8 cellular contexts compared by ENCODE assay signal in the genomic region with DNA sequence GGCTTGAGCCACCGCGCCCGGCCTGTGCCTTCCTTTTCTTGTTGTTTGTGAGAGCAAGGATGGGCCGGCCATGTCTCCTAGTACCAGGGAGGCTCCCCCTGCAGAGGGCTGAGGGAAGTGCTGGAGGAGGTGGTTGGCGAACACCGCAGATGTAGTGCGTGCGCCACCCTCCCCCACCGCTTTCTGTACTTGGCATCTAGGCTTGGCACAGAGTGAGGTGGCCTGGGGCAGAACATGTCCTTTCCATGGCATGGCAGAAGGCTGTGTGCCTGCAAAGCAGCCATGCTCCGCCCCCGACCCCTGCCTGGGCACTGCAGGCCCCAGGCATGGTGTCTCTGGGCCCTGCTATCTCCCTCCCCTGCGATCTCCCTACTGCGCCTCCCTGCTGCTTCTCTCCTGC. TPM values are rescaled to one million over a fixed set of nuclear protein-coding genes. Genes with fewer than 3 reads are reported as not detected.
DNase-seq lines count a peak whose midpoint lies in the region; ATAC-seq, FAIRE-seq and TF ChIP-seq lines count a peak whose summit lies in the region.

No MANE protein-coding gene starts in this region.

- H3K36me3 ChIP-seq in GM12878 (ENCODE audit: control insufficient read depth in 2 of 2, insufficient read depth in 2 of 2, low read length in 1 of 2) (no peaks in the 10 kb centered on the region), Peyer's patch (no peaks in the 10 kb centered on the region)

- no peak for TF ChIP-seq EP300 in GM12878 (IDR thresholded peaks at IDR 0.05; ENCODE audit: borderline replicate concordance in 1 of 2, control insufficient read depth in 1 of 2, low read depth in 2 of 2, low read length in 2 of 2)

- H3K4me1 ChIP-seq in GM12878 (ENCODE audit: control insufficient read depth, insufficient read depth, low read length): no peaks in the 10 kb centered on the region
- H3K4me1 ChIP-seq in Peyer's patch: no peaks in the 10 kb centered on the region

- H3K4me2 ChIP-seq in GM12878 (ENCODE audit: control insufficient read depth, insufficient read depth): no peak overlapping the region

- H4K20me1 ChIP-seq in GM12878 (ENCODE audit: control insufficient read depth, insufficient read depth): no peaks in the 10 kb centered on the region

- TF ChIP-seq POLR2A in GM12878 (IDR thresholded peaks at IDR 0.05; ENCODE audit: low read depth, low read length) (no peak), Peyer's patch (IDR thresholded peaks at IDR 0.05) (no peak)

- RAD21 ChIA-PET in GM12878 (lab: Charles Lee; ENCODE audit: unreplicated experiment): no interaction called here

- H2AFZ ChIP-seq in GM12878 (ENCODE audit: control insufficient read depth, low read depth, low read length): no peak overlapping the region

- SMC1A ChIA-PET in GM12878 (lab: Charles Lee; ENCODE audit: uncharacterized antibody, unreplicated experiment): no interaction called here

- peak; percentile 27; the same call in 1 of the 3 replicates for ATAC-seq in GM12878
- ATAC-seq in left lobe of liver: peak; percentile 61
- no peak for ATAC-seq in GM19463 (IDR thresholded peaks at IDR 0.05; ENCODE audit: unreplicated experiment)
- ATAC-seq in GM18873 (IDR thresholded peaks at IDR 0.05; ENCODE audit: low FRiP score, unreplicated experiment): no peak
- ATAC-seq in GM21528 (IDR thresholded peaks at IDR 0.05; ENCODE audit: low FRiP score, unreplicated experiment): no peak

- H3K4me3 ChIP-seq in GM12878 (no peak overlapping the region), Peyer's patch (no peak overlapping the region)

- peak in 1 of 3 experiments; percentile 17; a peak in 2 of 6 replicates for TF ChIP-seq CTCF in GM12878 (IDR thresholded peaks at IDR 0.05 in 2 of 3, conservative IDR thresholded peaks at IDR 0.05 in 1 of 3; ENCODE audit: control insufficient read depth in 2 of 3, extremely low read depth in 1 of 3, insufficient read depth in 1 of 3, low read depth in 3 of 3, low read length in 3 of 3)
- TF ChIP-seq CTCF in Peyer's patch (IDR thresholded peaks at IDR 0.05): no peak

- WGBS in GM12878 (ENCODE audit: insufficient coverage, insufficient replicate concordance, low lambda C conversion rate, missing lambda C conversion rate): 56% methylated on average over 13 of the region's 13 CpGs

- no TSS peak for BruUV-seq in GM12878 (replicated peaks; lab: Mats Ljungman, UMichigan)

- no peak overlapping the region for H3K9ac ChIP-seq in GM12878 (ENCODE audit: control insufficient read depth, insufficient read depth, low read length)

- FAIRE-seq in GM12878 (lab: Jason Lieb, UNC): no peak

- no peak for TF ChIP-seq RAD21 in GM12878 (IDR thresholded peaks at IDR 0.05; ENCODE audit: insufficient read depth, low read depth, low read length)

- in situ Hi-C loops in GM12878 (cut with MboI): no loop called here

- CTCF ChIA-PET in GM12878 (lab: Yijun Ruan, JAX): no interaction called here

- intact Hi-C loops in GM12878 (cut with micrococcal nuclease; ENCODE audit: unreplicated experiment): no loop called here

- no peaks in the 10 kb centered on the region; a peak in 1 of 4 replicates for H3K27me3 ChIP-seq in GM12878 (replicated peaks in 1 of 2; ENCODE audit: control insufficient read depth in 2 of 2, insufficient read depth in 2 of 2, low read length in 1 of 2)
- no peaks in the 10 kb centered on the region for H3K27me3 ChIP-seq in Peyer's patch

- peak; percentile 53 for DNase-seq in COLO668 (lab: John Stamatoyannopoulos, UW; ENCODE audit: unreplicated experiment)
- DNase-seq in HT-29 (ENCODE audit: low spot score): peak; percentile 52
- no peak for DNase-seq in GM12878 (ENCODE audit: low read depth, low spot score)
- DNase-seq in left lobe of liver (ENCODE audit: low spot score): peak; percentile 79
- no peak for DNase-seq in Peyer's patch

- H3K27ac ChIP-seq in GM12878 (ENCODE audit: control insufficient read depth, insufficient read depth) (no peak overlapping the region), Peyer's patch (no peak overlapping the region)

- H3K9me3 ChIP-seq in GM12878 (replicated peaks; ENCODE audit: control insufficient read depth, insufficient read depth, low read length) (no peaks in the 10 kb centered on the region), Peyer's patch (no peaks in the 10 kb centered on the region)

- POLR2A ChIA-PET in GM12878 (lab: Charles Lee): interaction anchor here (0.6 kb wide), 1 partner anchor 832 kb away, joined by 5 read pairs; no protein-coding TSS in a partner anchor

- no peaks in the 10 kb centered on the region for H3K79me2 ChIP-seq in GM12878 (ENCODE audit: control insufficient read depth, insufficient read depth, low read length)

TF ChIP-seq in GM12878, 131 proteins besides CTCF, POLR2A, EP300 and RAD21 (continues in another document):
- no peak for TF ChIP-seq CUX1 (IDR thresholded peaks at IDR 0.05; ENCODE audit: insufficient replicate concordance, low read depth, low read length)
- no peak for TF ChIP-seq TCF12 (IDR thresholded peaks at IDR 0.05; ENCODE audit: low read depth, low read length)
- TF ChIP-seq ZBED1 (IDR thresholded peaks at IDR 0.05; ENCODE audit: borderline replicate concordance): no peak
- TF ChIP-seq MTA2 (IDR thresholded peaks at IDR 0.05; ENCODE audit: low read depth): no peak
- no peak for TF ChIP-seq MXI1 (IDR thresholded peaks at IDR 0.05; ENCODE audit: low read depth, low read length)
- no peak for TF ChIP-seq E2F4 (IDR thresholded peaks at IDR 0.05; ENCODE audit: low read depth, low read length)

RNA-seq across cellular contexts. Expression of gene ALPL, which starts 30.7 kb away (rescaled TPM):
- total RNA-seq in HT-29 (2014; rRNA removed; shearing (Covaris generic)): not detected in 2 replicates
- total RNA-seq in GM12878 (2013; cell fraction: nucleolus; rRNA removed): not detected in 2 replicates
- total RNA-seq in GM12878 (2014; rRNA removed) (0.05 and 0.40 TPM in 2 replicates), GM12878 (2014; rRNA removed; fragmentation: Illumina TruSeq; extraction: Trizol) (not detected in 2 replicates), GM12878 (2021) (0.24 and 0.49 TPM in 2 replicates), left lobe of liver (29.3 TPM), Peyer's patch (10 to 100 TPM in 1 of 4 donors, 1 to 10 TPM in 2, under 1 TPM in 1; 0.70 to 10.7 (median 2.2) TPM)
- not detected for polyA plus RNA-seq in GM12878 (2011; ENCODE audit: low read depth)
- polyA plus RNA-seq in GM12878 (2011; rRNA removed) (0.30 and 0.43 TPM in 2 replicates), GM12878 (2014; fragmentation: Illumina TruSeq; extraction: Trizol) (0.19 TPM in 1 of 2 replicates, not detected in the other), GM12878 (2014; fragmentation: Nextera tagmentation; extraction: Ambion mirVana) (under 1 TPM in 1 of 2 experiments, not detected in 1; 0.07 TPM), GM12878 (2014; rRNA removed) (0.10 and 0.22 TPM in 2 replicates), GM12878 (2016; fragmentation: Nextera tagmentation; extraction: Ambion mirVana) (under 1 TPM; 0.20 to 0.59 TPM)
- polyA plus RNA-seq in GM12878 (2011; cell fraction: cytosol; rRNA removed): 0.48 and 0.49 TPM in 2 replicates
- polyA plus RNA-seq in GM12878 (2011; cell fraction: nucleus; rRNA removed): 0.45 and 1.1 TPM in 2 replicates
- 0.08 TPM in 1 of 2 replicates, not detected in the other for polyA plus RNA-seq in GM12878 (2012)
- polyA minus RNA-seq in GM12878 (2011; rRNA and poly(A)+ RNA removed): 0.46 and 1.1 TPM in 2 replicates
- polyA minus RNA-seq in GM12878 (2011; cell fraction: cytosol; rRNA and poly(A)+ RNA removed): not detected in 2 replicates
- not detected in 2 replicates for polyA minus RNA-seq in GM12878 (2011; cell fraction: nucleus; rRNA and poly(A)+ RNA removed)

Comparison
In these comparisons a context has a peak if more than half of its experiments do, and no peak if none do; other contexts are left out.
1. DNase-seq: peak in COLO668 (single experiment), HT-29 (single experiment) and left lobe of liver (single experiment); none in GM12878 (single experiment) and Peyer's patch (0 of 3).
2. ATAC-seq: peak in GM12878 (single experiment) and left lobe of liver (single experiment); none in GM19463 (single experiment), GM18873 (single experiment) and GM21528 (single experiment).